9 cellular contexts compared by ENCODE assay signal in genomic region chr10:93438796-93439253, GRCh38. TPM values are rescaled to one million over a fixed set of nuclear protein-coding genes. Genes with fewer than 3 reads are reported as not detected.
A peak's percentile ranks its signal among the peaks of the same experiment; 100 is the strongest.
DNase-seq lines count a peak whose midpoint lies in the region; ATAC-seq and TF ChIP-seq lines count a peak whose summit lies in the region.
"Had no signal": no experiment of that assay in that cellular context is flagged by ENCODE, and none has a peak within 500 bp of the region (broad histone marks: within the 10 kb centered on the region; RNA-seq: fewer than 3 reads in every experiment).

No MANE protein-coding gene starts in this region.

- no peak overlapping the region for H3K4me2 ChIP-seq in SK-N-SH

- no peak for TF ChIP-seq RAD21 in SK-N-SH (IDR thresholded peaks at IDR 0.05; ENCODE audit: low read length)

- intact Hi-C loops in mucosa of descending colon (cut with DNase I, micrococcal nuclease) = loop anchor here in 1 of 2 donors (10.0 kb wide), 1 partner anchor 54 kb away; no protein-coding TSS in a partner anchor

- H3K36me3 ChIP-seq in SK-N-SH (replicated peaks in 1 of 2; ENCODE audit: control insufficient read depth in 1 of 2, insufficient read depth in 2 of 2, low read length in 1 of 2) (peaks cover 0 to 25% of the 10 kb centered on the region in 2 experiments), ectodermal cell (ENCODE audit: control insufficient read depth, insufficient read depth, low read length) (no peaks in the 10 kb centered on the region), mucosa of descending colon (ENCODE audit: low read depth) (no peaks in the 10 kb centered on the region), urinary bladder (ENCODE audit: insufficient read depth) (no peaks in the 10 kb centered on the region)

- ATAC-seq in SK-N-SH treated with all-trans-retinoic acid at 6 μM for 48 hours (no peak), mucosa of descending colon (peak; percentile 74)

- TF ChIP-seq CTCF in SK-N-SH (IDR thresholded peaks at IDR 0.05) (no peak), mucosa of descending colon (IDR thresholded peaks at IDR 0.05) (no peak)

- TF ChIP-seq EP300 in SK-N-SH (IDR thresholded peaks at IDR 0.05; ENCODE audit: borderline replicate concordance in 1 of 2, low read depth in 1 of 2, low read length in 1 of 2) = no peak

- H4K20me1 ChIP-seq in SK-N-SH (ENCODE audit: insufficient read depth) = no peaks in the 10 kb centered on the region

- H2AFZ ChIP-seq in SK-N-SH (ENCODE audit: low read depth) = no peak overlapping the region

- no peaks in the 10 kb centered on the region for H3K27me3 ChIP-seq in SK-N-SH (ENCODE audit: insufficient read depth)
- no peaks in the 10 kb centered on the region for H3K27me3 ChIP-seq in ectodermal cell (ENCODE audit: control insufficient read depth, insufficient read depth, low read length, poor library complexity, severe bottlenecking)

- H3K9ac ChIP-seq in SK-N-SH = peak overlapping the region; percentile 6; the same call in 1 of the 2 replicates

- H3K9me2 ChIP-seq in SK-N-SH = no peaks in the 10 kb centered on the region

- DNase-seq in SK-N-SH (no peak), mucosa of descending colon (peak in 2 of 3 donors; percentile 58 to 63), T-helper 9 cell (no peak), RKO (ENCODE audit: low spot score) (no peak), CD1c-positive myeloid dendritic cell (ENCODE audit: extremely low spot score) (no peak)
- DNase-seq: T-helper 2 cell had no signal

- H3K4me1 ChIP-seq in SK-N-SH (ENCODE audit: control insufficient read depth in 1 of 2, insufficient read depth in 2 of 2, low read depth in 1 of 2, low read length in 1 of 2) = peaks cover 14 to 62% of the 10 kb centered on the region in 2 experiments
- H3K4me1 ChIP-seq in ectodermal cell (ENCODE audit: control insufficient read depth, insufficient read depth, low read length) = peaks cover 33% of the 10 kb centered on the region
- peaks cover 27% of the 10 kb centered on the region for H3K4me1 ChIP-seq in mucosa of descending colon (ENCODE audit: low read depth)
- H3K4me1 ChIP-seq in urinary bladder (ENCODE audit: insufficient read depth) = peaks cover 2% of the 10 kb centered on the region

- H3K27ac ChIP-seq in SK-N-SH (ENCODE audit: low read depth in 2 of 2, low read length in 1 of 2) (peak overlapping the region in 1 of 2 experiments; percentile 100; a peak in 3 of 4 replicates), ectodermal cell (ENCODE audit: insufficient read depth, low read depth, low read length, poor library complexity, severe bottlenecking) (no peak overlapping the region), urinary bladder (ENCODE audit: low read depth) (peak overlapping the region; percentile 90)

- WGBS in SK-N-SH (ENCODE audit: low lambda C conversion rate) = 65% methylated on average over 9 of the region's 10 CpGs
- 11% methylated on average over 10 of the region's 10 CpGs for WGBS in ectodermal cell, 2 experiments
- 56% methylated on average over 10 of the region's 10 CpGs for WGBS in urinary bladder

- H3K9me3 ChIP-seq in SK-N-SH (no peaks in the 10 kb centered on the region), ectodermal cell (ENCODE audit: control insufficient read depth, low read length) (no peaks in the 10 kb centered on the region), mucosa of descending colon (no peaks in the 10 kb centered on the region)

- peaks cover 61% of the 10 kb centered on the region for H3F3A ChIP-seq in SK-N-SH (replicated peaks; ENCODE audit: insufficient read depth)

- POLR2A ChIA-PET in SK-N-SH (lab: Yijun Ruan, JAX) = no interaction called here

- CTCF ChIA-PET in SK-N-SH (lab: Yijun Ruan, JAX) = interaction anchor here (0.6 to 5.5 kb wide), 2 partner anchors 43 to 64 kb away, joined by 3 to 36 read pairs; partner anchors contain the start of gene MYOF

- H3K4me3 ChIP-seq in SK-N-SH (ENCODE audit: low read depth in 2 of 2, low read length in 1 of 2) (no peak overlapping the region), ectodermal cell (ENCODE audit: insufficient read depth, low read depth, low read length) (peak overlapping the region; percentile 13), mucosa of descending colon (no peak overlapping the region), urinary bladder (ENCODE audit: low read depth, low read length) (no peak overlapping the region)

- peaks cover 73% of the 10 kb centered on the region for H3K79me2 ChIP-seq in SK-N-SH (ENCODE audit: insufficient read depth)

TF ChIP-seq in SK-N-SH, 30 proteins besides CTCF, POLR2A, EP300 and RAD21 (continues in another document):
- TF ChIP-seq CHD2 (IDR thresholded peaks at IDR 0.05; ENCODE audit: low read length, partially characterized antibody) (no peak), EZH2phosphoT487 (IDR thresholded peaks at IDR 0.05; ENCODE audit: borderline replicate concordance, low read depth) (no peak), MEF2A (IDR thresholded peaks at IDR 0.05; ENCODE audit: borderline replicate concordance, low read depth) (no peak), ZBTB33 (IDR thresholded peaks at IDR 0.05; ENCODE audit: borderline replicate concordance, low read depth) (no peak), NRF1 (IDR thresholded peaks at IDR 0.05; ENCODE audit: low read depth, low read length) (no peak)

TF ChIP-seq in SK-N-SH treated with all-trans-retinoic acid at 6 μM for 48 hours, 23 proteins besides CTCF, POLR2A, EP300 and RAD21:
- TF ChIP-seq CSDC2 (CRISPR knock-in tag; IDR thresholded peaks at IDR 0.05) = no peak
- no peak for TF ChIP-seq ESRRG (CRISPR knock-in tag; IDR thresholded peaks at IDR 0.05)
- TF ChIP-seq ZC3H10 (CRISPR knock-in tag; IDR thresholded peaks at IDR 0.05) = no peak
- no peak for TF ChIP-seq BACH2 (CRISPR knock-in tag; IDR thresholded peaks at IDR 0.05; ENCODE audit: borderline replicate concordance)
- no peak for TF ChIP-seq TSHZ2 (CRISPR knock-in tag; IDR thresholded peaks at IDR 0.05)
- no peak for TF ChIP-seq PPARA (CRISPR knock-in tag; IDR thresholded peaks at IDR 0.05; ENCODE audit: borderline replicate concordance)
- no peak for TF ChIP-seq GLIS3 (CRISPR knock-in tag; IDR thresholded peaks at IDR 0.05)
- no peak for TF ChIP-seq ZFP30 (CRISPR knock-in tag; IDR thresholded peaks at IDR 0.05)
- TF ChIP-seq SNAI2 (CRISPR knock-in tag; IDR thresholded peaks at IDR 0.05) = no peak
- TF ChIP-seq RARB (CRISPR knock-in tag; IDR thresholded peaks at IDR 0.05) = no peak
- TF ChIP-seq POU6F1 (CRISPR knock-in tag; IDR thresholded peaks at IDR 0.05; ENCODE audit: borderline replicate concordance, low read depth) = no peak
- no peak for TF ChIP-seq TOX (CRISPR knock-in tag; IDR thresholded peaks at IDR 0.05; ENCODE audit: borderline replicate concordance)

RNA-seq across cellular contexts. Expression of gene MYOF, which starts 43.3 kb away (rescaled TPM):
- 103 and 134 TPM in 2 replicates for polyA plus RNA-seq in SK-N-SH (2012; rRNA removed)
- 116 and 117 TPM in 2 replicates for polyA plus RNA-seq in SK-N-SH (2012; cell fraction: cytosol; rRNA removed)
- polyA plus RNA-seq in SK-N-SH (2012; cell fraction: nucleus; rRNA removed) = 121 and 175 TPM in 2 replicates
- 7.8 TPM for polyA plus RNA-seq in ectodermal cell (2013, experiment 1 of 4)
- 7.0 TPM for polyA plus RNA-seq in ectodermal cell (2013, experiment 2 of 4)
- polyA plus RNA-seq in ectodermal cell (2013, experiment 3 of 4) = 9.2 TPM
- polyA plus RNA-seq in ectodermal cell (2013, experiment 4 of 4) = 7.8 TPM
- 10 to 100 TPM; 55.0 to 90.7 (median 85.5) TPM for total RNA-seq in mucosa of descending colon
- total RNA-seq in urinary bladder = 99.1 TPM
- 61.3 TPM for polyA plus RNA-seq in urinary bladder

RNA-seq across cellular contexts. Expression of gene CEP55, which starts 57.6 kb away (rescaled TPM):
- polyA plus RNA-seq in SK-N-SH (2012; rRNA removed) (9.8 and 11.3 TPM in 2 replicates), urinary bladder (0.48 TPM)
- 14.8 and 16.8 TPM in 2 replicates for polyA plus RNA-seq in SK-N-SH (2012; cell fraction: cytosol; rRNA removed)
- polyA plus RNA-seq in SK-N-SH (2012; cell fraction: nucleus; rRNA removed) = 3.9 and 8.0 TPM in 2 replicates
- polyA plus RNA-seq in ectodermal cell (2013, experiment 1 of 4) = 25.0 TPM
- 20.8 TPM for polyA plus RNA-seq in ectodermal cell (2013, experiment 2 of 4)
- 23.7 TPM for polyA plus RNA-seq in ectodermal cell (2013, experiment 3 of 4)
- 23.4 TPM for polyA plus RNA-seq in ectodermal cell (2013, experiment 4 of 4)
- total RNA-seq in mucosa of descending colon (10 to 100 TPM in 1 of 3 donors, 1 to 10 TPM in 2; 1.3 to 11.7 (median 2.4) TPM), urinary bladder (23.6 TPM)

Comparison
In these comparisons a context has a peak if more than half of its experiments do, and no peak if none do; other contexts are left out.
1. DNase-seq: peak in mucosa of descending colon (2 of 3); none in SK-N-SH (single experiment), T-helper 9 cell (single experiment), RKO (single experiment) and CD1c-positive myeloid dendritic cell (single experiment).